In genomic region chr1:16375521-16376359, GRCh38 we compare ENCODE assay signal across 10 cellular contexts. TPM values are rescaled to one million over a fixed set of nuclear protein-coding genes. Genes with fewer than 3 reads are reported as not detected.
DNase-seq lines count a peak whose midpoint lies in the region; ATAC-seq and TF ChIP-seq lines count a peak whose summit lies in the region.
"Had no signal": no experiment of that assay in that cellular context is flagged by ENCODE, and none has a peak within 500 bp of the region (broad histone marks: within the 10 kb centered on the region; RNA-seq: fewer than 3 reads in every experiment).

No MANE protein-coding gene starts in this region.

- H4K20me1 ChIP-seq in BLaER1 treated with 17β-estradiol and CSF1 and Interleukin-3, amounts not matched to agents 10 nM and 100 nM: peaks cover 98 to 100% (median 100%) of the 10 kb centered on the region in 11 experiments

- BruUV-seq in Panc1 (replicated peaks; lab: Mats Ljungman, UMichigan): TSS peak; percentile 4

- H3K4me1 ChIP-seq in BLaER1 treated with 17β-estradiol and CSF1 and Interleukin-3, amounts not matched to agents 10 nM and 100 nM: peaks cover 32 to 71% (median 64%) of the 10 kb centered on the region in 10 experiments
- H3K4me1 ChIP-seq in Panc1 (ENCODE audit: control insufficient read depth, insufficient read depth, low read length) (peaks cover 74% of the 10 kb centered on the region), endocrine pancreas (ENCODE audit: control insufficient read depth, insufficient read depth, low read length) (no peaks in the 10 kb centered on the region), muscle layer of duodenum (ENCODE audit: control insufficient read depth in 1 of 2, insufficient read depth in 2 of 2, low read length in 2 of 2) (peaks cover 14 to 67% of the 10 kb centered on the region in 2 donors)

- H3K4me3 ChIP-seq in BLaER1 treated with 17β-estradiol and CSF1 and Interleukin-3, amounts not matched to agents 10 nM and 100 nM: no peak overlapping the region
- H3K4me3 ChIP-seq in Panc1 (ENCODE audit: low read depth in 2 of 2, low read length in 2 of 2) (0 out of 4 replicates have a peak overlapping the region, but pooled peaks of 1 of the 2 experiments have one; percentile 9), endocrine pancreas (ENCODE audit: control insufficient read depth, insufficient read depth, low read length) (no peak overlapping the region), muscle layer of duodenum (ENCODE audit: low read depth in 1 of 2, low read length in 2 of 2) (peak overlapping the region in 1 of 2 donors; percentile 13)

- POLR2A ChIA-PET in Panc1 (lab: Charles Lee): interaction anchor here (0.6 to 0.8 kb wide), 2 partner anchors 24 to 85 kb away, joined by 3 to 9 read pairs; partner anchors contain the start of gene FBXO42

- no peak for TF ChIP-seq CTCF in Panc1 (IDR thresholded peaks at IDR 0.05)

- peaks cover 21 to 76% (median 58%) of the 10 kb centered on the region in 11 experiments; a peak in 20 of 22 replicates for H3K36me3 ChIP-seq in BLaER1 treated with 17β-estradiol and CSF1 and Interleukin-3, amounts not matched to agents 10 nM and 100 nM
- H3K36me3 ChIP-seq in Panc1 (ENCODE audit: control insufficient read depth, insufficient read depth, low read length): no peaks in the 10 kb centered on the region
- no peaks in the 10 kb centered on the region for H3K36me3 ChIP-seq in endocrine pancreas (ENCODE audit: control insufficient read depth, insufficient read depth, low read length)
- no peaks in the 10 kb centered on the region for H3K36me3 ChIP-seq in muscle layer of duodenum (ENCODE audit: control insufficient read depth in 1 of 2, insufficient read depth in 2 of 2, low read length in 2 of 2)

- no peak for DNase-seq in Panc1 (ENCODE audit: low read depth, low spot score)
- no peak for DNase-seq in 8988T
- DNase-seq in iPS-NIHi7 (ENCODE audit: extremely low spot score): no peak
- DNase-seq: central memory CD4-positive, alpha-beta T cell; KBM-7 had no signal

- in situ Hi-C loops in Panc1 (cut with HindIII; ENCODE audit: low pct_unique_long_range_greater_than_20kb, low sequenced_read_pairs): no loop called here

- peak overlapping the region in 2 of 11 experiments; percentile 21 to 29; a peak in 3 of 22 replicates for H3K27ac ChIP-seq in BLaER1 treated with 17β-estradiol and CSF1 and Interleukin-3, amounts not matched to agents 10 nM and 100 nM
- H3K27ac ChIP-seq in Panc1 (ENCODE audit: low read length) (peak overlapping the region; percentile 77), muscle layer of duodenum (ENCODE audit: low read length) (peak overlapping the region; percentile 58)

- H3K9ac ChIP-seq in BLaER1 treated with 17β-estradiol and CSF1 and Interleukin-3, amounts not matched to agents 10 nM and 100 nM: peak overlapping the region in 6 of 11 experiments; percentile 9 to 41 (median 20); a peak in 4 of 22 replicates
- peak overlapping the region; percentile 4 for H3K9ac ChIP-seq in endocrine pancreas (ENCODE audit: control insufficient read depth, insufficient read depth, low read length)

- ATAC-seq in Panc1 (peak; percentile 71), GM21786 (IDR thresholded peaks at IDR 0.05; ENCODE audit: unreplicated experiment) (no peak), HG03439 (IDR thresholded peaks at IDR 0.05; ENCODE audit: unreplicated experiment) (no peak)

- H3K4me2 ChIP-seq in BLaER1 treated with 17β-estradiol and CSF1 and Interleukin-3, amounts not matched to agents 10 nM and 100 nM: peak overlapping the region in 10 of 11 experiments; percentile 3 to 73 (median 34); a peak in 12 of 22 replicates

- no peaks in the 10 kb centered on the region for H3K27me3 ChIP-seq in BLaER1 treated with 17β-estradiol and CSF1 and Interleukin-3, amounts not matched to agents 10 nM and 100 nM
- no peaks in the 10 kb centered on the region for H3K27me3 ChIP-seq in Panc1 (ENCODE audit: control insufficient read depth, insufficient read depth, low read length)
- H3K27me3 ChIP-seq in endocrine pancreas (ENCODE audit: control insufficient read depth, insufficient read depth, low read length): no peaks in the 10 kb centered on the region
- H3K27me3 ChIP-seq in muscle layer of duodenum (ENCODE audit: low read depth, low read length): no peaks in the 10 kb centered on the region

- CTCF ChIA-PET in Panc1 (lab: Charles Lee): interaction anchor here (0.6 to 1.1 kb wide), 2 partner anchors 12 to 303 kb away, joined by 3 read pairs; no protein-coding TSS in a partner anchor

- intact Hi-C loops in Panc1 (cut with micrococcal nuclease; ENCODE audit: unreplicated experiment): no loop called here

- no peaks in the 10 kb centered on the region for H3K9me3 ChIP-seq in BLaER1 treated with 17β-estradiol and CSF1 and Interleukin-3, amounts not matched to agents 10 nM and 100 nM (replicated peaks in 1 of 11)
- H3K9me3 ChIP-seq in Panc1 (ENCODE audit: control insufficient read depth, insufficient read depth, low read depth, low read length) (no peaks in the 10 kb centered on the region), endocrine pancreas (ENCODE audit: control insufficient read depth, low read length) (no peaks in the 10 kb centered on the region), muscle layer of duodenum (ENCODE audit: control insufficient read depth in 1 of 2, low read length in 2 of 2) (no peaks in the 10 kb centered on the region)

RNA-seq across cellular contexts. Expression of gene SZRD1, which starts 8.7 kb away (rescaled TPM):
- total RNA-seq in Panc1 (2021; ENCODE audit: unreplicated experiment): 175 TPM
- 176 TPM for polyA plus RNA-seq in Panc1 (2012; ENCODE audit: insufficient read length)

RNA-seq across cellular contexts. Expression of gene FBXO42, which starts 23.5 kb away (rescaled TPM):
- 25.7 TPM for total RNA-seq in Panc1 (2021; ENCODE audit: unreplicated experiment)
- polyA plus RNA-seq in Panc1 (2012; ENCODE audit: insufficient read length): 14.2 TPM
